Comparison of ENCODE assay signal across 8 cellular contexts in the genomic region with DNA sequence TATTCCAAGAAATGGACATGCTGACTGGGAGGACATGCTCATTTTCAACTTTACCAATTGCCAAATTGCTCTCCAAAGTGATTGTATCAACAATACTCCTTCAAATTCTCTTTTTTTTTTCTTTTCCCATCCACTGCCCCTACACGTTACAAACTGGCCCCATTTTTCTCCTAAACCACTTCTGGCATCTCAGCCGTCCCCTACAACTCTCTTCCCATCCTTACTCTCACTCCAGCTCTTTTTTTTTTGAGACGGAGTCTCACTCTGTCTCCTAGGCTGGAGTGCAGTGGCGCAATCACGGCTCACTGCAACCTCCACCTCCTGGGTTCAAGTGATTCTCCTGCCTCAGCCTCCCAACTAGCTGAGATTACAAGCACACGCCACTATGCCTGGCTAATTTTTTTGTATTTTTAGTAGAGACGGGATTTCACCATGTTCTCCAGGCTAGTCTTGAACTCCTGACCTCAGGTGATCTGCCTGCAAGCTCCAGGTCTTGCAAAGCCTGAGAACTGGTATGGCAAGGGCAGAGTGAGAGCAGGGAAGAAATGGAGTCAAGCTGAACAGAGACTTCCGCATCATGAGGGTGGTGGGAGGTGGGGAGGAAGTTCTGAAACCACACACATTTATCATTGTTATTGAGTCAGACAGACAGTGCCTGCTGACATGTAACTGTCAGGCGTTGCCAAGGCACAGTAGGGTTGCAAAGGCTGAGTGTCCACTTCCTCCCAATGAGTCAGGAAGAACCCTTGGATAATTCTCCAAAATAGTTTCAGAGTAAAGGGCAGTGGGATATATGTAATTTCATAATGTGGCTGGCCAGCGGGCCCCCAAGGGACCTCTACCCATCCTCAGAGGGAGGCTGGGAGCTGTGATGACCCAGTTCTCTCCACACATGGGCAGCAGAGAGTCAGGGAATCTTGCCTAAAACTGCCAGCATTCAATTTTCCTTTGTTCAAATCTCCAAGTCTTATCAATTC. TPM values are rescaled to one million over a fixed set of nuclear protein-coding genes. Genes with fewer than 3 reads are reported as not detected.
A peak's percentile ranks its signal among the peaks of the same experiment; 100 is the strongest.
DNase-seq lines count a peak whose midpoint lies in the region; ATAC-seq and TF ChIP-seq lines count a peak whose summit lies in the region.

No MANE protein-coding gene starts in this region.

- no peaks in the 10 kb centered on the region for H3K9me3 Mint-ChIP-seq in progenitor cell of endocrine pancreas (ENCODE audit: low read depth)

- no peaks in the 10 kb centered on the region for H3K36me3 Mint-ChIP-seq in progenitor cell of endocrine pancreas (ENCODE audit: insufficient read depth)

- H3K9me3 ChIP-seq in A673 (ENCODE audit: low read depth, low read length, poor library complexity, severe bottlenecking) (no peaks in the 10 kb centered on the region), suprapubic skin (no peaks in the 10 kb centered on the region)

- POLR2A ChIA-PET in A673 (lab: Charles Lee; ENCODE audit: low non-redundant PET) = no interaction called here

- no peaks in the 10 kb centered on the region for H3K27me3 Mint-ChIP-seq in progenitor cell of endocrine pancreas

- no peaks in the 10 kb centered on the region for H3K27me3 ChIP-seq in A673 (replicated peaks; ENCODE audit: insufficient read depth, low read depth, low read length, poor library complexity)
- H3K27me3 ChIP-seq in suprapubic skin = no peaks in the 10 kb centered on the region

- no TSS peak for BruUV-seq in A673 (replicated peaks; lab: Mats Ljungman, UMichigan)

- peaks cover 9% of the 10 kb centered on the region for H3K4me1 ChIP-seq in A673 (ENCODE audit: insufficient read depth, low read length, poor library complexity, severe bottlenecking)
- peaks cover 5% of the 10 kb centered on the region for H3K4me1 ChIP-seq in suprapubic skin

- CTCF ChIA-PET in A673 (lab: Charles Lee) = no interaction called here

- H3K4me1 Mint-ChIP-seq in progenitor cell of endocrine pancreas (ENCODE audit: low read depth) = peaks cover 16% of the 10 kb centered on the region

- H3K36me3 ChIP-seq in A673 (ENCODE audit: insufficient read depth, low read length, poor library complexity, severe bottlenecking) (no peaks in the 10 kb centered on the region), suprapubic skin (no peaks in the 10 kb centered on the region)

- peak; percentile 58 for ATAC-seq in GM18909 (IDR thresholded peaks at IDR 0.05; ENCODE audit: poor library complexity, unreplicated experiment)
- ATAC-seq in GM19455 (IDR thresholded peaks at IDR 0.05; ENCODE audit: unreplicated experiment) = no peak

- intact Hi-C loops in A673 (cut with micrococcal nuclease; ENCODE audit: unreplicated experiment) = no loop called here

- 66% methylated on average over 10 of the region's 10 CpGs for WGBS in suprapubic skin

- H3K27ac Mint-ChIP-seq in progenitor cell of endocrine pancreas = peak overlapping the region; percentile 76

- H3K27ac ChIP-seq in A673 (ENCODE audit: low read depth, low read length, poor library complexity, severe bottlenecking) (no peak overlapping the region), suprapubic skin (no peak overlapping the region)

- H3K4me3 Mint-ChIP-seq in progenitor cell of endocrine pancreas (ENCODE audit: low read depth) = no peak overlapping the region

- no peak overlapping the region for H3K4me3 ChIP-seq in A673 (ENCODE audit: low read depth, low read length, poor library complexity, severe bottlenecking)
- H3K4me3 ChIP-seq in epithelial cell of esophagus (ENCODE audit: low read length) = no peak overlapping the region
- H3K4me3 ChIP-seq in suprapubic skin = no peak overlapping the region

- peak; percentile 36; the same call in 1 of the 2 replicates for TF ChIP-seq CTCF in A673 (conservative IDR thresholded peaks at IDR 0.05; ENCODE audit: low read depth, low read length)
- TF ChIP-seq CTCF in epithelial cell of esophagus (IDR thresholded peaks at IDR 0.05; ENCODE audit: insufficient read depth, low read depth, low read length, missing control alignments) = peak; percentile 64
- TF ChIP-seq CTCF in progenitor cell of endocrine pancreas (IDR thresholded peaks at IDR 0.05; ENCODE audit: unreplicated experiment) = peak; percentile 34
- peak in 1 of 2 donors; percentile 11 for TF ChIP-seq CTCF in suprapubic skin (IDR thresholded peaks at IDR 0.05)

- no peak for TF ChIP-seq POLR2A in suprapubic skin (IDR thresholded peaks at IDR 0.05)

- DNase-seq in A673 (ENCODE audit: low spot score) (peak; percentile 57), NCI-H226 (peak; percentile 96), epithelial cell of esophagus (ENCODE audit: low read depth) (peak; percentile 97), progenitor cell of endocrine pancreas (ENCODE audit: low spot score, unreplicated experiment) (no peak), suprapubic skin (ENCODE audit: low spot score in 2 of 2) (no peak)
- peak; percentile 55 to 63 for DNase-seq in activated CD4-positive, alpha-beta T cell treated with anti-CD3 and anti-CD28 coated beads, Interleukin-2, amount 50 U/mL, for 4 hours

- no peak for TF ChIP-seq EP300 in suprapubic skin (IDR thresholded peaks at IDR 0.05)

RNA-seq across cellular contexts. Expression of gene CELA3A, which starts 17.4 kb away (rescaled TPM):
- total RNA-seq in A673 (2021) (not detected in 2 replicates), progenitor cell of endocrine pancreas (1.5 and 3.1 TPM in 2 replicates), suprapubic skin (not detected)

RNA-seq across cellular contexts. Expression of gene CDC42, which starts 33.6 kb away (rescaled TPM):
- total RNA-seq in A673 (2021) (188 and 198 TPM in 2 replicates), progenitor cell of endocrine pancreas (287 and 288 TPM in 2 replicates), suprapubic skin (100 to 1,000 TPM; 108 to 223 (median 200) TPM)

RNA-seq across cellular contexts. Expression of gene CELA3B, which starts 42.0 kb away (rescaled TPM):
- total RNA-seq in A673 (2021) (not detected in 2 replicates), progenitor cell of endocrine pancreas (0.58 TPM in 1 of 2 replicates, not detected in the other), suprapubic skin (not detected)

Comparison
In these comparisons a context has a peak if more than half of its experiments do, and no peak if none do; other contexts are left out.
1. DNase-seq: peak in A673 (single experiment), NCI-H226 (single experiment), activated CD4-positive, alpha-beta T cell treated with anti-CD3 and anti-CD28 coated beads, Interleukin-2, amount 50 U/mL, for 4 hours (2 of 2) and epithelial cell of esophagus (single experiment); none in progenitor cell of endocrine pancreas (single experiment) and suprapubic skin (0 of 2).